In genomic region chr2:114139542-114139941, GRCh38 we compare ENCODE assay signal across 9 cellular contexts.
"Had no signal": no experiment of that assay in that cellular context is flagged by ENCODE, and none has a peak within 500 bp of the region (broad histone marks: within the 10 kb centered on the region; RNA-seq: fewer than 3 reads in every experiment).

No MANE protein-coding gene starts in this region.

- H3K36me3 ChIP-seq: HAP-1 had no signal

- H3K9me3 ChIP-seq: HAP-1 had no signal

- ATAC-seq: HCT116 had no signal

- H3K27ac ChIP-seq: GM23248, HL-60 had no signal

- DNase-seq: GM23248, GOT3, H7, HFFc6, IMR-90, KG1 had no signal

- H3K4me3 ChIP-seq: GM23248, HAP-1 had no signal

- H3K4me1 ChIP-seq: HAP-1 had no signal
